1 cellular context compared by ENCODE assay signal in genomic region chr9:121125590-121125989, GRCh38.
TF ChIP-seq lines count a peak whose summit lies in the region.

No MANE protein-coding gene starts in this region.

TF ChIP-seq in K562, 482 proteins besides CTCF, POLR2A, EP300 and RAD21:
- TF ChIP-seq CBFA2T3 (IDR thresholded peaks at IDR 0.05), result peak; percentile 48
- no peak for TF ChIP-seq STAT5A (IDR thresholded peaks at IDR 0.05; ENCODE audit: borderline replicate concordance, low read length)
- TF ChIP-seq CBFA2T2 (conservative IDR thresholded peaks at IDR 0.05), result 0 out of 2 replicates have a peak, but pooled peaks have one; percentile 11
- TF ChIP-seq PHB (CRISPR knock-in tag; IDR thresholded peaks at IDR 0.05), result no peak
- TF ChIP-seq DPF2 (IDR thresholded peaks at IDR 0.05), result no peak
- no peak for TF ChIP-seq GATA2 (CRISPR knock-in tag; IDR thresholded peaks at IDR 0.05)
- no peak for TF ChIP-seq SMAD2 (IDR thresholded peaks at IDR 0.05; ENCODE audit: low read depth, low read length)
- no peak for TF ChIP-seq CGGBP1 (CRISPR knock-in tag; IDR thresholded peaks at IDR 0.05)
- peak; percentile 43; the same call in 1 of the 2 replicates for TF ChIP-seq RFX1 (IDR thresholded peaks at IDR 0.05)
- TF ChIP-seq MECOM (CRISPR knock-in tag; IDR thresholded peaks at IDR 0.05), result no peak
- TF ChIP-seq ATF1 (CRISPR knock-in tag; IDR thresholded peaks at IDR 0.05), result no peak
- no peak for TF ChIP-seq ATF1 (tag; IDR thresholded peaks at IDR 0.05)
- peak; percentile 61 for TF ChIP-seq TCF3 (CRISPR knock-in tag; IDR thresholded peaks at IDR 0.05)
- no peak for TF ChIP-seq ZNF512 (tag; IDR thresholded peaks at IDR 0.05)
- TF ChIP-seq C11orf30 (IDR thresholded peaks at IDR 0.05; ENCODE audit: low read depth), result peak; percentile 43; the same call in 1 of the 2 replicates
- 0 out of 4 replicates have a peak, but pooled peaks of 1 of the 2 experiments have one; percentile 8 for TF ChIP-seq RCOR1 (IDR thresholded peaks at IDR 0.05; ENCODE audit: borderline replicate concordance in 1 of 2, low read depth in 2 of 2, low read length in 2 of 2)
- peak; percentile 50; the same call in 1 of the 2 replicates for TF ChIP-seq ZNF316 (IDR thresholded peaks at IDR 0.05)
- TF ChIP-seq EHMT2 (IDR thresholded peaks at IDR 0.05), result no peak
- no peak for TF ChIP-seq SPI1 (IDR thresholded peaks at IDR 0.05; ENCODE audit: borderline replicate concordance, low read depth, low read length)
- no peak for TF ChIP-seq E2F3 (CRISPR knock-in tag; IDR thresholded peaks at IDR 0.05)
